In genomic region chr17:9859781-9860180, GRCh38 we compare ENCODE assay signal across 23 cellular contexts. TPM values are rescaled to one million over a fixed set of nuclear protein-coding genes. Genes with fewer than 3 reads are reported as not detected.
"Had no signal": no experiment of that assay in that cellular context is flagged by ENCODE, and none has a peak within 500 bp of the region (broad histone marks: within the 10 kb centered on the region; RNA-seq: fewer than 3 reads in every experiment).

No MANE protein-coding gene starts in this region.

- H3K9me3 ChIP-seq: SK-N-SH had no signal

- H3K9me2 ChIP-seq: SK-N-SH had no signal

- H3K27me3 Mint-ChIP-seq: IgD-negative memory B cell had no signal

- H3K27ac Mint-ChIP-seq: IgD-negative memory B cell had no signal

- H3K4me2 ChIP-seq: KMS-11, SK-N-SH had no signal

- H3K4me1 Mint-ChIP-seq: IgD-negative memory B cell had no signal

- H3K9ac ChIP-seq: KMS-11, SK-N-SH had no signal

- H3K27ac ChIP-seq: HL-60, KMS-11 had no signal

- H3K4me3 Mint-ChIP-seq: IgD-negative memory B cell had no signal

- DNase-seq: Kasumi-1, NCI-H1092, NCI-H1105 treated with DMSO at 0.1 percent for 48 hours, NCI-H1417 treated with DMSO at 0.1 percent for 48 hours, NCI-H146, NCI-H1694 treated with DMSO at 0.1 percent for 48 hours, NCI-H1930, NCI-H2081, NCI-H2107, NCI-H2227 treated with DMSO at 0.1 percent for 48 hours, NCI-H524, NCI-H526 treated with DMSO at 0.1 percent for 48 hours, NCI-H774, RPMI8226, SHP77, SK-N-SH had no signal

- H3K4me3 ChIP-seq: K562 had no signal

RNA-seq across cellular contexts. Expression of gene GLP2R, which starts 34.1 kb away (rescaled TPM):
- total RNA-seq: K562, SK-MEL-5 had no signal

RNA-seq across cellular contexts. Expression of gene GSG1L2, which starts 37.9 kb away (rescaled TPM):
- total RNA-seq: K562, M059J, SK-MEL-5 had no signal

RNA-seq across cellular contexts. Expression of gene RCVRN, which starts 45.3 kb away (rescaled TPM):
- total RNA-seq: K562, M059J, NCI-H460, SK-MEL-5 had no signal
